Comparison of ENCODE assay signal across 18 cellular contexts in genomic region chr10:44036425-44036824, GRCh38.
DNase-seq lines count a peak whose midpoint lies in the region; ATAC-seq and TF ChIP-seq lines count a peak whose summit lies in the region.
"Had no signal": no experiment of that assay in that cellular context is flagged by ENCODE, and none has a peak within 500 bp of the region (broad histone marks: within the 10 kb centered on the region; RNA-seq: fewer than 3 reads in every experiment).

No MANE protein-coding gene starts in this region.

- CTCF ChIA-PET in MCF 10A (lab: Yijun Ruan, JAX) = no interaction called here
- CTCF ChIA-PET in mammary epithelial cell (lab: Charles Lee; ENCODE audit: low non-redundant PET) = no interaction called here
- CTCF ChIA-PET in activated CD4-positive, alpha-beta memory T cell treated with anti-CD3 and anti-CD28 coated beads for 36 hours (lab: Charles Lee) = no interaction called here

- H3K27ac Mint-ChIP-seq in MCF 10A (ENCODE audit: low read depth, unreplicated experiment) = no peak overlapping the region
- no peak overlapping the region for H3K27ac Mint-ChIP-seq in activated CD4-positive, alpha-beta memory T cell treated with anti-CD3 and anti-CD28 coated beads for 36 hours
- H3K27ac Mint-ChIP-seq: CD14-positive monocyte had no signal

- H3K4me3 Mint-ChIP-seq in MCF 10A (ENCODE audit: unreplicated experiment) = no peak overlapping the region
- H3K4me3 Mint-ChIP-seq in activated CD4-positive, alpha-beta memory T cell treated with anti-CD3 and anti-CD28 coated beads for 36 hours = no peak overlapping the region
- H3K4me3 Mint-ChIP-seq: CD14-positive monocyte; CD4-positive, alpha-beta memory T cell had no signal

- ATAC-seq in left lobe of liver = peak; percentile 87
- no peak for ATAC-seq in left lung
- ATAC-seq: A549 had no signal

- H3K9me3 Mint-ChIP-seq in MCF 10A (ENCODE audit: unreplicated experiment) = no peaks in the 10 kb centered on the region
- no peaks in the 10 kb centered on the region for H3K9me3 Mint-ChIP-seq in activated CD4-positive, alpha-beta memory T cell treated with anti-CD3 and anti-CD28 coated beads for 36 hours

- DNase-seq in MCF 10A (ENCODE audit: unreplicated experiment) (peak; percentile 13), mammary epithelial cell (no peak), choroid plexus epithelial cell (ENCODE audit: low read depth) (peak; percentile 7), left lobe of liver (ENCODE audit: low spot score) (peak; percentile 60), left lung (no peak), NCI-H2171 (lab: John Stamatoyannopoulos, UW) (no peak)
- no peak for DNase-seq in activated CD4-positive, alpha-beta memory T cell treated with anti-CD3 and anti-CD28 coated beads for 36 hours
- DNase-seq: CD4-positive, alpha-beta memory T cell; DMS79 treated with DMSO at 0.1 percent for 48 hours; GF-D8; GM23248; IMR-90 had no signal

- dilution Hi-C loops in mammary epithelial cell (cut with HindIII; ENCODE audit: low sequenced_read_pairs) = no loop called here

- H3K36me3 ChIP-seq in mammary epithelial cell (ENCODE audit: insufficient read depth, low read length) = no peaks in the 10 kb centered on the region
- no peaks in the 10 kb centered on the region for H3K36me3 ChIP-seq in left lung
- H3K36me3 ChIP-seq: BLaER1, HAP-1 had no signal

- TF ChIP-seq CTCF in MCF 10A (IDR thresholded peaks at IDR 0.05; ENCODE audit: unreplicated experiment) (no peak), mammary epithelial cell (conservative IDR thresholded peaks at IDR 0.05 in 1 of 2, IDR thresholded peaks at IDR 0.05 in 1 of 2; ENCODE audit: extremely low read depth in 1 of 2, insufficient read depth in 1 of 2, low read depth in 1 of 2, low read length in 2 of 2) (no peak), choroid plexus epithelial cell (conservative IDR thresholded peaks at IDR 0.05; ENCODE audit: low read depth, low read length) (no peak), left lung (IDR thresholded peaks at IDR 0.05) (no peak)

- H3K27me3 ChIP-seq in mammary epithelial cell (ENCODE audit: insufficient read depth, low read length) = no peaks in the 10 kb centered on the region
- no peaks in the 10 kb centered on the region for H3K27me3 ChIP-seq in left lung
- H3K27me3 ChIP-seq: BLaER1 had no signal

- no peaks in the 10 kb centered on the region for H3K79me2 ChIP-seq in mammary epithelial cell (ENCODE audit: insufficient read depth, low read length)

- WGBS in mammary epithelial cell (ENCODE audit: low coverage, missing lambda C conversion rate) = 89% methylated on average over 3 of the region's 3 CpGs

- H3K27ac ChIP-seq in mammary epithelial cell (ENCODE audit: insufficient read depth, low read depth, low read length) (no peak overlapping the region), left lung (no peak overlapping the region)
- H3K27ac ChIP-seq: 22Rv1, A549, BLaER1, GM23248, HL-60 had no signal

- H3K4me3 ChIP-seq in mammary epithelial cell (replicated peaks in 1 of 3; ENCODE audit: insufficient read depth in 1 of 3, low read depth in 2 of 3, low read length in 3 of 3) = no peak overlapping the region
- no peak overlapping the region for H3K4me3 ChIP-seq in choroid plexus epithelial cell (ENCODE audit: low read depth, low read length)
- no peak overlapping the region for H3K4me3 ChIP-seq in left lung
- H3K4me3 ChIP-seq: A549, BLaER1, GM23248, HAP-1 had no signal

- peaks cover 17% of the 10 kb centered on the region for H3K27me3 Mint-ChIP-seq in MCF 10A (ENCODE audit: insufficient read depth, unreplicated experiment)
- H3K27me3 Mint-ChIP-seq in activated CD4-positive, alpha-beta memory T cell treated with anti-CD3 and anti-CD28 coated beads for 36 hours = peaks cover 10% of the 10 kb centered on the region

- no peak overlapping the region for H2AFZ ChIP-seq in mammary epithelial cell (ENCODE audit: low read depth, low read length)
- H2AFZ ChIP-seq: GM23248 had no signal

- H3K9ac ChIP-seq in mammary epithelial cell (ENCODE audit: insufficient read depth, low read length) = no peak overlapping the region
- H3K9ac ChIP-seq: BLaER1, GM23248 had no signal

- no peaks in the 10 kb centered on the region for H3K36me3 Mint-ChIP-seq in MCF 10A (ENCODE audit: insufficient read depth, unreplicated experiment)
- H3K36me3 Mint-ChIP-seq in activated CD4-positive, alpha-beta memory T cell treated with anti-CD3 and anti-CD28 coated beads for 36 hours = no peaks in the 10 kb centered on the region
- H3K36me3 Mint-ChIP-seq: CD14-positive monocyte; CD4-positive, alpha-beta memory T cell had no signal

- intact Hi-C loops in MCF 10A (cut with micrococcal nuclease) (no loop called here), mammary epithelial cell (cut with micrococcal nuclease) (no loop called here), left lung (cut with DNase I) (no loop called here)
- intact Hi-C loops in activated CD4-positive, alpha-beta memory T cell treated with anti-CD3 and anti-CD28 coated beads for 36 hours (cut with micrococcal nuclease) = no loop called here

- POLR2A ChIA-PET in MCF 10A (lab: Yijun Ruan, JAX) = no interaction called here
- POLR2A ChIA-PET in activated CD4-positive, alpha-beta memory T cell treated with anti-CD3 and anti-CD28 coated beads for 36 hours (lab: Charles Lee) = no interaction called here

- BruUV-seq in MCF 10A (replicated peaks; lab: Mats Ljungman, UMichigan) (no TSS peak), mammary epithelial cell (replicated peaks; lab: Mats Ljungman, UMichigan) (no TSS peak)

- H3K9me3 ChIP-seq in mammary epithelial cell (replicated peaks; ENCODE audit: insufficient read depth, low read length) = peaks cover 6% of the 10 kb centered on the region
- H3K9me3 ChIP-seq in left lung = peaks cover 0 to 2% of the 10 kb centered on the region in 2 donors
- H3K9me3 ChIP-seq: A549, BLaER1, HAP-1 had no signal

- H3K4me1 ChIP-seq in mammary epithelial cell (ENCODE audit: insufficient read depth, low read length) (no peaks in the 10 kb centered on the region), left lung (no peaks in the 10 kb centered on the region)
- H3K4me1 ChIP-seq: A549, BLaER1, HAP-1 had no signal

- H3K4me2 ChIP-seq in mammary epithelial cell (ENCODE audit: insufficient read depth, low read depth, low read length) = no peak overlapping the region
- H3K4me2 ChIP-seq: A549, BLaER1 had no signal

- no peaks in the 10 kb centered on the region for H3K4me1 Mint-ChIP-seq in MCF 10A (ENCODE audit: insufficient read depth, unreplicated experiment)
- no peaks in the 10 kb centered on the region for H3K4me1 Mint-ChIP-seq in activated CD4-positive, alpha-beta memory T cell treated with anti-CD3 and anti-CD28 coated beads for 36 hours (ENCODE audit: low read depth)
- H3K4me1 Mint-ChIP-seq: CD14-positive monocyte; CD4-positive, alpha-beta memory T cell had no signal

- in situ Hi-C loops in mammary epithelial cell (cut with MboI; ENCODE audit: low sequenced_read_pairs in 2 of 2) = no loop called here

- H4K20me1 ChIP-seq in mammary epithelial cell (ENCODE audit: insufficient read depth, low read length) = no peaks in the 10 kb centered on the region
- H4K20me1 ChIP-seq: BLaER1 had no signal

Comparison
In these comparisons a context has a peak if more than half of its experiments do, and no peak if none do; other contexts are left out.
1. DNase-seq: peak in MCF 10A (single experiment), choroid plexus epithelial cell (single experiment) and left lobe of liver (single experiment); none in mammary epithelial cell (single experiment), activated CD4-positive, alpha-beta memory T cell treated with anti-CD3 and anti-CD28 coated beads for 36 hours (single experiment), left lung (0 of 2) and NCI-H2171 (single experiment).